Comparison of ENCODE assay signal across 13 cellular contexts in genomic region chr3:197810901-197811300, GRCh38.
"Had no signal": no experiment of that assay in that cellular context is flagged by ENCODE, and none has a peak within 500 bp of the region (broad histone marks: within the 10 kb centered on the region; RNA-seq: fewer than 3 reads in every experiment).

No MANE protein-coding gene starts in this region.

- H3K27me3 ChIP-seq: cardiac muscle cell had no signal

- H3K27ac ChIP-seq: cardiac muscle cell, lower lobe of right lung had no signal

- ATAC-seq: activated naive CD8-positive, alpha-beta T cell treated with anti-CD3 and anti-CD28 coated beads, Interleukin-2, amount 50 U/mL, for 24 hours; lower lobe of right lung; stimulated activated naive CD8-positive, alpha-beta T cell treated with anti-CD3 and anti-CD28 coated beads, Interleukin-15, Interleukin-2, amounts not matched to agents 100 U/mL and 50 U/mL, for 24 hours had no signal

- FAIRE-seq: colon had no signal

- H3K9me3 ChIP-seq: lower lobe of right lung had no signal

- DNase-seq: activated CD4-positive, alpha-beta T cell treated with anti-CD3 and anti-CD28 coated beads, Interleukin-2, amount 10 ng/mL, durations not matched to agents 7 days and 5 days; activated CD4-positive, CD25-positive, alpha-beta regulatory T cell; activated naive CD4-positive, alpha-beta T cell treated with anti-CD3 and anti-CD28 coated beads for 36 hours; activated naive CD8-positive, alpha-beta T cell treated with anti-CD3 and anti-CD28 coated beads, Interleukin-2, amount 50 U/mL, for 24 hours; activated T-cell treated with anti-CD3 and anti-CD28 coated beads for 4 hours; naive B cell; posterior cingulate gyrus; retina; stimulated activated naive CD8-positive, alpha-beta T cell treated with anti-CD3 and anti-CD28 coated beads, Interleukin-15, Interleukin-2, amounts not matched to agents 100 U/mL and 50 U/mL, for 24 hours had no signal

- H3K4me3 ChIP-seq: cardiac muscle cell, lower lobe of right lung, skin epidermis had no signal

- H3K36me3 ChIP-seq: cardiac muscle cell had no signal
